In genomic region chr1:35192056-35192852, GRCh38 we compare ENCODE assay signal across 8 cellular contexts. TPM values are rescaled to one million over a fixed set of nuclear protein-coding genes. Genes with fewer than 3 reads are reported as not detected.
A peak's percentile ranks its signal among the peaks of the same experiment; 100 is the strongest.
DNase-seq lines count a peak whose midpoint lies in the region; ATAC-seq and TF ChIP-seq lines count a peak whose summit lies in the region.

No MANE protein-coding gene starts in this region.

- peak; percentile 91 for DNase-seq in A673 (ENCODE audit: low spot score)
- DNase-seq in NCI-H748 treated with DMSO at 0.1 percent for 48 hours (lab: John Stamatoyannopoulos, UW): peak; percentile 28
- peak; percentile 87 for DNase-seq in activated CD4-positive, alpha-beta T cell treated with anti-CD3 and anti-CD28 coated beads, Interleukin-2, amount 50 U/mL, for 4 hours
- peak; percentile 88 for DNase-seq in dermis blood vessel endothelial cell
- DNase-seq in lower leg skin (ENCODE audit: low spot score in 2 of 2): peak; percentile 68 to 97
- DNase-seq in stimulated activated CD4-positive, alpha-beta T cell treated with anti-CD3 and anti-CD28 coated beads, Interleukin-4, amount 100 ng/mL, for 24 hours: peak; percentile 90

- no peaks in the 10 kb centered on the region for H3K9me3 ChIP-seq in A673 (ENCODE audit: low read depth, low read length, poor library complexity, severe bottlenecking)

- WGBS in lower leg skin, 2 donors: 1% methylated on average over 27 of the region's 94 CpGs; no CpG with 5 or more reads in 1 of the 2 donors

- CTCF ChIA-PET in A673 (lab: Charles Lee): no interaction called here

- H3K36me3 ChIP-seq in A673 (ENCODE audit: insufficient read depth, low read length, poor library complexity, severe bottlenecking): peaks cover 46% of the 10 kb centered on the region

- ATAC-seq in GM18907 (IDR thresholded peaks at IDR 0.05; ENCODE audit: unreplicated experiment) (peak; percentile 42), HG03432 (IDR thresholded peaks at IDR 0.05; ENCODE audit: unreplicated experiment) (peak; percentile 49)

- H3K4me1 ChIP-seq in A673 (ENCODE audit: insufficient read depth, low read length, poor library complexity, severe bottlenecking): peaks cover 33% of the 10 kb centered on the region

- no TSS peak for BruUV-seq in A673 (replicated peaks; lab: Mats Ljungman, UMichigan)

- H3K27ac ChIP-seq in A673 (ENCODE audit: low read depth, low read length, poor library complexity, severe bottlenecking): peak overlapping the region; percentile 99

- TF ChIP-seq POLR2A in lower leg skin (IDR thresholded peaks at IDR 0.05): no peak

- H3K4me3 ChIP-seq in A673 (ENCODE audit: low read depth, low read length, poor library complexity, severe bottlenecking) (peak overlapping the region; percentile 77), lower leg skin (ENCODE audit: low read depth, poor library complexity, severe bottlenecking) (peak overlapping the region; percentile 100)

- intact Hi-C loops in A673 (cut with micrococcal nuclease; ENCODE audit: unreplicated experiment) (loop anchor here (5.0 kb wide), 1 partner anchor 365 kb away; the partner anchor contains the start of genes KIAA0319L and NCDN), lower leg skin (cut with DNase I; ENCODE audit: low total_unique reads) (no loop called here)

- TF ChIP-seq CTCF in A673 (conservative IDR thresholded peaks at IDR 0.05; ENCODE audit: low read depth, low read length) (no peak), lower leg skin (IDR thresholded peaks at IDR 0.05) (no peak)

- no peaks in the 10 kb centered on the region for H3K27me3 ChIP-seq in A673 (replicated peaks; ENCODE audit: insufficient read depth, low read depth, low read length, poor library complexity)

- POLR2A ChIA-PET in A673 (lab: Charles Lee; ENCODE audit: low non-redundant PET): no interaction called here

RNA-seq across cellular contexts. Expression of gene SFPQ, which starts 0.7 kb away (rescaled TPM):
- total RNA-seq in A673 (2021): 649 and 691 TPM in 2 replicates
- total RNA-seq in dermis blood vessel endothelial cell: 276 and 355 TPM in 2 replicates
- total RNA-seq in lower leg skin: 100 to 1,000 TPM; 119 to 247 (median 174) TPM

Comparison
In these comparisons a context has a peak if more than half of its experiments do, and no peak if none do; other contexts are left out.
1. Peak in every context shown above with its lines: DNase-seq, ATAC-seq, H3K4me3 ChIP-seq and H3K27ac ChIP-seq.
2. DNase-seq: peak in every context shown above with its lines; median percentile 91 in A673; 90 in stimulated activated CD4-positive, alpha-beta T cell treated with anti-CD3 and anti-CD28 coated beads, Interleukin-4, amount 100 ng/mL, for 24 hours; 88 in dermis blood vessel endothelial cell; 87 in activated CD4-positive, alpha-beta T cell treated with anti-CD3 and anti-CD28 coated beads, Interleukin-2, amount 50 U/mL, for 4 hours; 82 in lower leg skin; 28 in NCI-H748 treated with DMSO at 0.1 percent for 48 hours.